19 cellular contexts compared by ENCODE assay signal in the genomic region with DNA sequence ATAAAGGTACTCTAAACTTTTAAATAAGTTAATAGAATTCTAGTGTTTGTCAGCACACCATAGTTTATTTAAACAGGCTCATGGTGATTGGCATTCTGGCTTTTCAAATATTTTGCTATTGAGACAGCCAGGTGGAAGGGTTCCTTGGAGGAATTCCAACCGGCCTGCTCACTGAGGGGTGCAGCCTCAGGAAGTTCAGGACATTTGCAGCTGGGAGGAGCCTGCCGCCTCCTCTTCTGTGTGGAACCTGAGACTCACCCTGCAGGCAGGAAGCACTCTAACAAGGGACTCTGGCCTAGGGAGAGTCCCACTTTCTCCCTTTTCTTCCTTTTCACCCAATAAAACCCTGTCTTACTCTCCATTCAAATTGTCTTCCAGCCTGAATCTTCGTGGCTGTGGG.
A peak's percentile ranks its signal among the peaks of the same experiment; 100 is the strongest.
DNase-seq lines count a peak whose midpoint lies in the region; ATAC-seq and TF ChIP-seq lines count a peak whose summit lies in the region.
"Had no signal": no experiment of that assay in that cellular context is flagged by ENCODE, and none has a peak within 500 bp of the region (broad histone marks: within the 10 kb centered on the region; RNA-seq: fewer than 3 reads in every experiment).

No MANE protein-coding gene starts in this region.

- 42% methylated on average over 3 of the region's 3 CpGs for WGBS in hepatocyte (ENCODE audit: low lambda C conversion rate, missing lambda C conversion rate)
- no CpG with 5 or more reads among the region's 3 CpGs for WGBS in trophoblast cell (ENCODE audit: extremely low coverage, insufficient coverage, insufficient read length)

- no peak for TF ChIP-seq CTCF in hepatocyte (IDR thresholded peaks at IDR 0.05; ENCODE audit: poor library complexity)

- H3K9me3 Mint-ChIP-seq in stimulated activated naive B cell treated with anti-CD40 and anti-IgM and Interleukin-4, amounts not matched to agents 10 μg/mL and 1 μg/mL and 100 μg/mL, for 72 hours = no peaks in the 10 kb centered on the region
- H3K9me3 Mint-ChIP-seq: activated naive CD8-positive, alpha-beta T cell treated with anti-CD3 and anti-CD28 coated beads, Interleukin-2, amount 10 ng/mL, durations not matched to agents 7 days and 5 days had no signal

- H3K4me3 ChIP-seq in NT2/D1 (ENCODE audit: insufficient read length, low read depth) (no peak overlapping the region), hepatocyte (no peak overlapping the region), trophoblast cell (ENCODE audit: low read depth, low read length) (no peak overlapping the region)
- H3K4me3 ChIP-seq: left ventricle myocardium inferior, upper lobe of left lung had no signal

- H3K9me2 ChIP-seq in hepatocyte (replicated peaks; ENCODE audit: insufficient read depth) = no peaks in the 10 kb centered on the region

- peak overlapping the region; percentile 28 for H4K8ac ChIP-seq in trophoblast cell (ENCODE audit: low read depth, low read length)

- H3K27ac ChIP-seq in hepatocyte (no peak overlapping the region), trophoblast cell (ENCODE audit: low read depth, low read length) (no peak overlapping the region)
- H3K27ac ChIP-seq: 22Rv1, left ventricle myocardium inferior, upper lobe of left lung had no signal

- no peak overlapping the region for H2AK5ac ChIP-seq in trophoblast cell (ENCODE audit: low read length)

- H3K9me3 ChIP-seq in NT2/D1 (ENCODE audit: insufficient read depth, low read length) (no peaks in the 10 kb centered on the region), hepatocyte (ENCODE audit: low read depth) (no peaks in the 10 kb centered on the region), trophoblast cell (ENCODE audit: insufficient read depth, low read depth, low read length) (no peaks in the 10 kb centered on the region)
- H3K9me3 ChIP-seq: left ventricle myocardium inferior, upper lobe of left lung had no signal

- H3K36me3 Mint-ChIP-seq in stimulated activated naive B cell treated with anti-CD40 and anti-IgM and Interleukin-4, amounts not matched to agents 10 μg/mL and 1 μg/mL and 100 μg/mL, for 72 hours = no peaks in the 10 kb centered on the region
- H3K36me3 Mint-ChIP-seq: activated naive CD8-positive, alpha-beta T cell treated with anti-CD3 and anti-CD28 coated beads, Interleukin-2, amount 10 ng/mL, durations not matched to agents 7 days and 5 days; CD14-positive monocyte; naive thymus-derived CD8-positive, alpha-beta T cell had no signal

- H4K20me1 ChIP-seq in hepatocyte (ENCODE audit: insufficient read depth, poor library complexity, severe bottlenecking) = no peaks in the 10 kb centered on the region

- H4K91ac ChIP-seq in trophoblast cell (ENCODE audit: low read depth, low read length) = no peak overlapping the region

- H3K4me1 ChIP-seq in NT2/D1 (ENCODE audit: insufficient read depth, insufficient read length) (no peaks in the 10 kb centered on the region), hepatocyte (ENCODE audit: insufficient read depth) (no peaks in the 10 kb centered on the region), trophoblast cell (ENCODE audit: control insufficient read depth in 1 of 2, insufficient read depth in 2 of 2, low read length in 2 of 2) (peaks cover 4% of the 10 kb centered on the region in 2 experiments)
- H3K4me1 ChIP-seq: left ventricle myocardium inferior, upper lobe of left lung had no signal

- no peak overlapping the region for H4K12ac ChIP-seq in trophoblast cell (ENCODE audit: low read depth, low read length)

- H3K27me3 ChIP-seq in NT2/D1 (ENCODE audit: insufficient read depth, insufficient read length) (no peaks in the 10 kb centered on the region), hepatocyte (no peaks in the 10 kb centered on the region), trophoblast cell (ENCODE audit: insufficient read depth, low read length) (no peaks in the 10 kb centered on the region)
- H3K27me3 ChIP-seq: upper lobe of left lung had no signal

- H3K27me3 Mint-ChIP-seq in stimulated activated naive B cell treated with anti-CD40 and anti-IgM and Interleukin-4, amounts not matched to agents 10 μg/mL and 1 μg/mL and 100 μg/mL, for 72 hours = no peaks in the 10 kb centered on the region
- H3K27me3 Mint-ChIP-seq: activated CD4-positive, alpha-beta T cell treated with anti-CD3 and anti-CD28 coated beads for 36 hours; activated naive CD8-positive, alpha-beta T cell treated with anti-CD3 and anti-CD28 coated beads, Interleukin-2, amount 10 ng/mL, durations not matched to agents 7 days and 5 days; central memory CD8-positive, alpha-beta T cell; naive thymus-derived CD8-positive, alpha-beta T cell had no signal

- no peak overlapping the region for H3K4ac ChIP-seq in trophoblast cell (ENCODE audit: low read depth, low read length)

- H3K9ac ChIP-seq in NT2/D1 (ENCODE audit: insufficient read length, low read depth) (no peak overlapping the region), trophoblast cell (ENCODE audit: low read length) (no peak overlapping the region)

- H3K79me2 ChIP-seq in hepatocyte (no peaks in the 10 kb centered on the region), trophoblast cell (ENCODE audit: control insufficient read depth, insufficient read depth, low read length, poor library complexity) (no peaks in the 10 kb centered on the region)

- ATAC-seq in stimulated activated naive B cell treated with anti-CD40 and anti-IgM and Interleukin-4, amounts not matched to agents 10 μg/mL and 1 μg/mL and 100 μg/mL, for 72 hours (replicated peaks) = no peak
- no peak for ATAC-seq in HG02973 (IDR thresholded peaks at IDR 0.05; ENCODE audit: unreplicated experiment)
- ATAC-seq: activated CD4-positive, alpha-beta T cell treated with anti-CD3 and anti-CD28 coated beads for 36 hours; naive thymus-derived CD8-positive, alpha-beta T cell had no signal

- H3K4me2 ChIP-seq in hepatocyte (no peak overlapping the region), trophoblast cell (ENCODE audit: low read length) (no peak overlapping the region)

- H2BK5ac ChIP-seq in trophoblast cell (ENCODE audit: low read depth, low read length, poor library complexity) = no peak overlapping the region

- H3K23ac ChIP-seq in trophoblast cell (ENCODE audit: low read length) = no peak overlapping the region

- H3K79me1 ChIP-seq in trophoblast cell (ENCODE audit: low read length) = no peaks in the 10 kb centered on the region

- no peak overlapping the region for H3K14ac ChIP-seq in trophoblast cell (ENCODE audit: low read length)

- DNase-seq in DMS 273 (lab: John Stamatoyannopoulos, UW; ENCODE audit: unreplicated experiment) (peak; percentile 9), DMS 273 treated with DMSO at 0.1 percent for 48 hours (lab: John Stamatoyannopoulos, UW) (no peak), NT2/D1 (ENCODE audit: low read depth, low spot score) (peak; percentile 1), hepatocyte (ENCODE audit: low spot score) (peak; percentile 7), trophoblast cell (no peak), NK-92 (lab: John Stamatoyannopoulos, UW; ENCODE audit: unreplicated experiment) (no peak)
- DNase-seq in stimulated activated naive B cell treated with anti-CD40 and anti-IgM and Interleukin-4, amounts not matched to agents 10 μg/mL and 1 μg/mL and 100 μg/mL, for 72 hours = no peak
- DNase-seq: activated CD4-positive, alpha-beta T cell treated with anti-CD3 and anti-CD28 coated beads for 36 hours; activated naive CD8-positive, alpha-beta T cell treated with anti-CD3 and anti-CD28 coated beads, Interleukin-2, amount 10 ng/mL, durations not matched to agents 7 days and 5 days; activated T-cell treated with anti-CD3 and anti-CD28 coated beads for 4 hours; KBM-7; left ventricle myocardium inferior; naive thymus-derived CD8-positive, alpha-beta T cell; NCI-H446; upper lobe of left lung had no signal

- no peak overlapping the region for H3K4me3 Mint-ChIP-seq in stimulated activated naive B cell treated with anti-CD40 and anti-IgM and Interleukin-4, amounts not matched to agents 10 μg/mL and 1 μg/mL and 100 μg/mL, for 72 hours
- H3K4me3 Mint-ChIP-seq: activated CD4-positive, alpha-beta T cell treated with anti-CD3 and anti-CD28 coated beads for 36 hours; activated naive CD8-positive, alpha-beta T cell treated with anti-CD3 and anti-CD28 coated beads, Interleukin-2, amount 10 ng/mL, durations not matched to agents 7 days and 5 days; CD14-positive monocyte; central memory CD8-positive, alpha-beta T cell; naive thymus-derived CD8-positive, alpha-beta T cell had no signal

- no peaks in the 10 kb centered on the region for H3K4me1 Mint-ChIP-seq in stimulated activated naive B cell treated with anti-CD40 and anti-IgM and Interleukin-4, amounts not matched to agents 10 μg/mL and 1 μg/mL and 100 μg/mL, for 72 hours
- H3K4me1 Mint-ChIP-seq: activated CD4-positive, alpha-beta T cell treated with anti-CD3 and anti-CD28 coated beads for 36 hours; activated naive CD8-positive, alpha-beta T cell treated with anti-CD3 and anti-CD28 coated beads, Interleukin-2, amount 10 ng/mL, durations not matched to agents 7 days and 5 days; CD14-positive monocyte; central memory CD8-positive, alpha-beta T cell; naive thymus-derived CD8-positive, alpha-beta T cell had no signal

- H3K18ac ChIP-seq in trophoblast cell (ENCODE audit: low read length) = no peak overlapping the region

- H3K27ac Mint-ChIP-seq in stimulated activated naive B cell treated with anti-CD40 and anti-IgM and Interleukin-4, amounts not matched to agents 10 μg/mL and 1 μg/mL and 100 μg/mL, for 72 hours = no peak overlapping the region
- H3K27ac Mint-ChIP-seq: activated CD4-positive, alpha-beta T cell treated with anti-CD3 and anti-CD28 coated beads for 36 hours; activated naive CD8-positive, alpha-beta T cell treated with anti-CD3 and anti-CD28 coated beads, Interleukin-2, amount 10 ng/mL, durations not matched to agents 7 days and 5 days; naive thymus-derived CD8-positive, alpha-beta T cell had no signal

- no peak overlapping the region for H2BK120ac ChIP-seq in trophoblast cell (ENCODE audit: insufficient read depth, low read length, poor library complexity)

- no peak overlapping the region for H2AFZ ChIP-seq in hepatocyte
- H2AFZ ChIP-seq in trophoblast cell (ENCODE audit: insufficient read depth, low read length, poor library complexity) = peak overlapping the region; percentile 63

- no peaks in the 10 kb centered on the region for H3K36me3 ChIP-seq in NT2/D1 (ENCODE audit: insufficient read depth, insufficient read length, low read length)
- H3K36me3 ChIP-seq in hepatocyte (replicated peaks; ENCODE audit: insufficient read depth, low read depth) = no peaks in the 10 kb centered on the region
- no peaks in the 10 kb centered on the region for H3K36me3 ChIP-seq in trophoblast cell (ENCODE audit: control insufficient read depth in 1 of 2, insufficient read depth in 2 of 2, low read length in 2 of 2)
- H3K36me3 ChIP-seq: left ventricle myocardium inferior, upper lobe of left lung had no signal

- H2BK12ac ChIP-seq in trophoblast cell (ENCODE audit: low read length) = no peak overlapping the region

Comparison
In these comparisons a context has a peak if more than half of its experiments do, and no peak if none do; other contexts are left out.
1. DNase-seq: peak in DMS 273 (single experiment), NT2/D1 (single experiment) and hepatocyte (single experiment); none in DMS 273 treated with DMSO at 0.1 percent for 48 hours (single experiment), trophoblast cell (0 of 2), NK-92 (single experiment) and stimulated activated naive B cell treated with anti-CD40 and anti-IgM and Interleukin-4, amounts not matched to agents 10 μg/mL and 1 μg/mL and 100 μg/mL, for 72 hours (single experiment).